17 cellular contexts compared by ENCODE assay signal in the genomic region with DNA sequence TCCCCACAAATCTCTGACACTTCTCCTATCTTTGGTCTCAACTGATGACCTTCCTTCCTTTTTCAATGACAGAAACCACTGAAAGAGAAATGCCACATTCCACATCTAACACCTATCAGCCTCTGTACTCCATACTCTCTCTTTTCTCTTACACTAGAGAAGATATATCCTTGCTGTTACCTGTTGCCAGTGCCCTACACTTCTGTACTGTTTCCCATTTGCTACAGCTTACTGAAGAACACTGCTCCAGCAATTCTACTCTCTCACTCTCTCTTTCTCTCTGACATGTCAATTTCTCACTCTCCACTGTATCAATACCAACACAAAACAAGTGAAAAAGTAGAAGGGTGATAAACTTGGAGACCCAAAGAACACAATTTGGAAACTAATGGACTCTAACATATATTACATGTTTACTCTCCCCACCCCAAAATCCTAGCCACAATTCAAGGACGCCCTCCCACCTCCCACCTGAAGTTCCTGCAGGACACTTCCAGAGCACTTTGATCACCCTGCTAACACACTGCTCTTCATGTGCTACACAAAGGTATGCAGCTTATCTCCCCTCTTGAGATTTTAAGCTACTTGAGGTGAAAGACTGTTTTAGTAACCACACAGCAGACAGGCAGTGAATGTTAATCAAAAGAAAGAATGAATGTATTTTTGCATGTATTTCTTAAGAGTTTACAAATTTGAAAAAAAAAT.
A peak's percentile ranks its signal among the peaks of the same experiment; 100 is the strongest.
DNase-seq lines count a peak whose midpoint lies in the region; ATAC-seq and TF ChIP-seq lines count a peak whose summit lies in the region.
"Had no signal": no experiment of that assay in that cellular context is flagged by ENCODE, and none has a peak within 500 bp of the region (broad histone marks: within the 10 kb centered on the region; RNA-seq: fewer than 3 reads in every experiment).

No MANE protein-coding gene starts in this region.

- no peak overlapping the region for H3K4me3 Mint-ChIP-seq in CD14-positive monocyte
- H3K4me3 Mint-ChIP-seq in Caco-2 (ENCODE audit: unreplicated experiment) = no peak overlapping the region
- no peak overlapping the region for H3K4me3 Mint-ChIP-seq in activated B cell treated with CpG ODN at 0.5 μM for 24 hours
- H3K4me3 Mint-ChIP-seq: activated CD4-positive, alpha-beta memory T cell treated with anti-CD3 and anti-CD28 coated beads for 36 hours; T-helper 1 cell treated with Interleukin-12 subunit alpha and Interleukin-12 subunit beta and Interleukin-4 antibody, amounts not matched to agents 30 μg/mL and 1 μg/mL, for 36 hours had no signal

- no peaks in the 10 kb centered on the region for H3K9me3 ChIP-seq in Caco-2
- H3K9me3 ChIP-seq in mesenchymal stem cell (ENCODE audit: control insufficient read depth, low read length) = no peaks in the 10 kb centered on the region
- no peaks in the 10 kb centered on the region for H3K9me3 ChIP-seq in Karpas-422 (ENCODE audit: low read length)
- no peaks in the 10 kb centered on the region for H3K9me3 ChIP-seq in stomach
- H3K9me3 ChIP-seq: adrenal gland, MG63, testis had no signal

- H3K27ac ChIP-seq in mesenchymal stem cell (ENCODE audit: low read length, poor library complexity, severe bottlenecking) (no peak overlapping the region), Karpas-422 (ENCODE audit: low read length) (no peak overlapping the region), stomach (no peak overlapping the region)
- H3K27ac ChIP-seq: adrenal gland, testis, WERI-Rb-1 had no signal

- H2AFZ ChIP-seq in mesenchymal stem cell (ENCODE audit: low read depth, low read length) (no peak overlapping the region), Karpas-422 (ENCODE audit: low read length) (no peak overlapping the region)

- peaks cover 0 to 8% of the 10 kb centered on the region in 2 donors for H3K36me3 Mint-ChIP-seq in CD14-positive monocyte
- peaks cover 4% of the 10 kb centered on the region for H3K36me3 Mint-ChIP-seq in Caco-2 (ENCODE audit: insufficient read depth, unreplicated experiment)
- H3K36me3 Mint-ChIP-seq in activated B cell treated with CpG ODN at 0.5 μM for 24 hours (ENCODE audit: low read depth) = no peaks in the 10 kb centered on the region
- H3K36me3 Mint-ChIP-seq: activated CD4-positive, alpha-beta memory T cell treated with anti-CD3 and anti-CD28 coated beads for 36 hours had no signal

- H3K4me2 ChIP-seq in mesenchymal stem cell (ENCODE audit: low read length, poor library complexity, severe bottlenecking) (no peak overlapping the region), Karpas-422 (ENCODE audit: low read depth, low read length, poor library complexity, severe bottlenecking) (no peak overlapping the region)

- no peaks in the 10 kb centered on the region for H3K27me3 ChIP-seq in Caco-2 (replicated peaks; ENCODE audit: control insufficient read depth, insufficient read depth, low read length)
- H3K27me3 ChIP-seq in mesenchymal stem cell (ENCODE audit: control insufficient read depth in 1 of 2, insufficient read depth in 1 of 2, low read length in 2 of 2) = no peaks in the 10 kb centered on the region
- no peaks in the 10 kb centered on the region for H3K27me3 ChIP-seq in Karpas-422 (ENCODE audit: low read length)
- H3K27me3 ChIP-seq in stomach = no peaks in the 10 kb centered on the region
- H3K27me3 ChIP-seq: adrenal gland, MG63, testis had no signal

- H4K91ac ChIP-seq in mesenchymal stem cell (ENCODE audit: low read length) = no peak overlapping the region

- no peak for TF ChIP-seq EP300 in stomach (IDR thresholded peaks at IDR 0.05)

- ATAC-seq in activated B cell treated with CpG ODN at 0.5 μM for 24 hours (ENCODE audit: low read depth) (no peak), GM21423 (IDR thresholded peaks at IDR 0.05; ENCODE audit: unreplicated experiment) (no peak)

- no peak overlapping the region for H2BK5ac ChIP-seq in mesenchymal stem cell (ENCODE audit: low read depth, low read length, poor library complexity, severe bottlenecking)

- no peak overlapping the region for H3K23ac ChIP-seq in mesenchymal stem cell (ENCODE audit: low read length in 2 of 2)

- POLR2A ChIA-PET in Caco-2 (lab: Charles Lee) (no interaction called here), activated B cell treated with CpG ODN at 0.5 μM for 24 hours (lab: Charles Lee) (interaction anchor here (0.6 kb wide), 1 partner anchor 82 kb away, joined by 4 read pairs; no protein-coding TSS in a partner anchor)

- WGBS in mesenchymal stem cell = 77% methylated on average over 1 of the region's 1 CpG
- 63 to 80% (median 69%) methylated on average over 1 of the region's 1 CpG for WGBS in stomach, 5 donors

- peaks cover 65% of the 10 kb centered on the region for H3K4me1 Mint-ChIP-seq in CD14-positive monocyte
- H3K4me1 Mint-ChIP-seq in Caco-2 (ENCODE audit: low read depth, unreplicated experiment) = peaks cover 30% of the 10 kb centered on the region
- H3K4me1 Mint-ChIP-seq in activated B cell treated with CpG ODN at 0.5 μM for 24 hours = peaks cover 73% of the 10 kb centered on the region

- no peak overlapping the region for H3K4ac ChIP-seq in mesenchymal stem cell (ENCODE audit: low read depth in 1 of 2, low read length in 2 of 2)

- no peak overlapping the region for H3K18ac ChIP-seq in mesenchymal stem cell (ENCODE audit: low read depth in 1 of 2, low read length in 2 of 2)

- peak overlapping the region; percentile 2 to 66 (median 24) for H3K27ac Mint-ChIP-seq in CD14-positive monocyte
- H3K27ac Mint-ChIP-seq in Caco-2 (ENCODE audit: unreplicated experiment) = peak overlapping the region; percentile 8
- H3K27ac Mint-ChIP-seq in activated B cell treated with CpG ODN at 0.5 μM for 24 hours = peak overlapping the region; percentile 5
- H3K27ac Mint-ChIP-seq: activated CD4-positive, alpha-beta memory T cell treated with anti-CD3 and anti-CD28 coated beads for 36 hours; T-helper 1 cell treated with Interleukin-12 subunit alpha and Interleukin-12 subunit beta and Interleukin-4 antibody, amounts not matched to agents 30 μg/mL and 1 μg/mL, for 36 hours had no signal

- H3K9ac ChIP-seq in mesenchymal stem cell (ENCODE audit: low read length) = no peak overlapping the region
- no peak overlapping the region for H3K9ac ChIP-seq in Karpas-422 (ENCODE audit: low read length)

- H3K9me2 ChIP-seq in Karpas-422 (replicated peaks; ENCODE audit: insufficient read depth, low read length) = no peaks in the 10 kb centered on the region

- no peak for TF ChIP-seq POLR2A in stomach (IDR thresholded peaks at IDR 0.05)

- H3K4me1 ChIP-seq in Caco-2 = peaks cover 55% of the 10 kb centered on the region
- H3K4me1 ChIP-seq in mesenchymal stem cell (ENCODE audit: control insufficient read depth, insufficient read depth, low read depth, low read length) = peaks cover 5% of the 10 kb centered on the region
- no peaks in the 10 kb centered on the region for H3K4me1 ChIP-seq in Karpas-422 (ENCODE audit: low read length)
- H3K4me1 ChIP-seq in stomach = peaks cover 13 to 71% (median 45%) of the 10 kb centered on the region in 4 donors

- H2BK15ac ChIP-seq in mesenchymal stem cell (ENCODE audit: low read depth, poor library complexity, severe bottlenecking) = no peak overlapping the region

- H4K20me1 ChIP-seq in Karpas-422 (ENCODE audit: insufficient read depth, low read depth, low read length) = peaks cover 70% of the 10 kb centered on the region

- no peak overlapping the region for H2BK120ac ChIP-seq in mesenchymal stem cell (ENCODE audit: low read depth, low read length)

- no peak for DNase-seq in CD14-positive monocyte (ENCODE audit: low spot score)
- no peak for DNase-seq in Caco-2
- DNase-seq in activated B cell treated with CpG ODN at 0.5 μM for 24 hours = no peak
- no peak for DNase-seq in mesenchymal stem cell
- DNase-seq in Karpas-422 = no peak
- no peak for DNase-seq in stomach
- DNase-seq: activated CD4-positive, alpha-beta memory T cell treated with anti-CD3 and anti-CD28 coated beads for 36 hours; activated effector memory CD4-positive, alpha-beta T cell treated with Interleukin-2 at 50 U/mL for 16 hours; adrenal gland; MG63; NCI-H1417 treated with DMSO at 0.1 percent for 48 hours; NCI-H2107; NCI-H510A; testis; WERI-Rb-1 had no signal

- H3K9me3 Mint-ChIP-seq in CD14-positive monocyte (no peaks in the 10 kb centered on the region), Caco-2 (ENCODE audit: unreplicated experiment) (no peaks in the 10 kb centered on the region), activated B cell treated with CpG ODN at 0.5 μM for 24 hours (no peaks in the 10 kb centered on the region)
- H3K9me3 Mint-ChIP-seq: activated CD4-positive, alpha-beta memory T cell treated with anti-CD3 and anti-CD28 coated beads for 36 hours; T-helper 1 cell treated with Interleukin-12 subunit alpha and Interleukin-12 subunit beta and Interleukin-4 antibody, amounts not matched to agents 30 μg/mL and 1 μg/mL, for 36 hours had no signal

- no peak for TF ChIP-seq CTCF in CD14-positive monocyte (IDR thresholded peaks at IDR 0.05)
- TF ChIP-seq CTCF in Caco-2 (IDR thresholded peaks at IDR 0.05; ENCODE audit: insufficient read depth in 1 of 2, low read depth in 1 of 2, low read length in 1 of 2, severe bottlenecking in 1 of 2, unreplicated experiment in 1 of 2) = no peak
- TF ChIP-seq CTCF in activated B cell treated with CpG ODN at 0.5 μM for 24 hours (IDR thresholded peaks at IDR 0.05) = no peak
- no peak for TF ChIP-seq CTCF in stomach (IDR thresholded peaks at IDR 0.05)

- intact Hi-C loops in CD14-positive monocyte (cut with micrococcal nuclease) = no loop called here
- intact Hi-C loops in Caco-2 (cut with micrococcal nuclease; ENCODE audit: unreplicated experiment) = no loop called here
- intact Hi-C loops in activated B cell treated with CpG ODN at 0.5 μM for 24 hours (cut with micrococcal nuclease) = no loop called here
- intact Hi-C loops in stomach (cut with DNase I; ENCODE audit: low total_unique reads) = no loop called here

- peaks cover 8% of the 10 kb centered on the region for H3K79me1 ChIP-seq in mesenchymal stem cell (replicated peaks; ENCODE audit: low read length, poor library complexity, severe bottlenecking)

- no peak overlapping the region for H2AK5ac ChIP-seq in mesenchymal stem cell (ENCODE audit: low read length, severe bottlenecking)

- no peaks in the 10 kb centered on the region for H3K79me2 ChIP-seq in Karpas-422 (ENCODE audit: low read length)

- CTCF ChIA-PET in Caco-2 (lab: Charles Lee) = no interaction called here
- CTCF ChIA-PET in activated B cell treated with CpG ODN at 0.5 μM for 24 hours (lab: Charles Lee) = interaction anchor here (1.3 kb wide), 1 partner anchor 526 kb away, joined by 3 read pairs; no protein-coding TSS in a partner anchor

- BruUV-seq in Caco-2 (replicated peaks; lab: Mats Ljungman, UMichigan) = no TSS peak

- peak overlapping the region; percentile 15 for H4K8ac ChIP-seq in mesenchymal stem cell (ENCODE audit: low read length)

- H3K4me3 ChIP-seq in Caco-2 (ENCODE audit: low read depth, low read length) = no peak overlapping the region
- no peak overlapping the region for H3K4me3 ChIP-seq in mesenchymal stem cell (ENCODE audit: insufficient read depth in 1 of 2, low read depth in 1 of 2, low read length in 2 of 2)
- no peak overlapping the region for H3K4me3 ChIP-seq in Karpas-422 (ENCODE audit: low read length)
- H3K4me3 ChIP-seq in stomach = no peak overlapping the region
- H3K4me3 ChIP-seq: adrenal gland, MG63, testis had no signal

- H2BK12ac ChIP-seq in mesenchymal stem cell (ENCODE audit: low read length in 2 of 2) = no peak overlapping the region

- H3K36me3 ChIP-seq in Caco-2 (ENCODE audit: control insufficient read depth, insufficient read depth, low read length) (no peaks in the 10 kb centered on the region), mesenchymal stem cell (ENCODE audit: control insufficient read depth in 1 of 2, insufficient read depth in 2 of 2, low read depth in 1 of 2, low read length in 2 of 2) (no peaks in the 10 kb centered on the region), Karpas-422 (ENCODE audit: insufficient read depth, low read length) (no peaks in the 10 kb centered on the region), stomach (no peaks in the 10 kb centered on the region)
- H3K36me3 ChIP-seq: adrenal gland, MG63, WERI-Rb-1 had no signal

- no peak overlapping the region for H3K14ac ChIP-seq in mesenchymal stem cell (ENCODE audit: low read length in 2 of 2)

- H3K27me3 Mint-ChIP-seq in CD14-positive monocyte (ENCODE audit: low read depth in 3 of 3) = peaks cover 0 to 2% (median 0%) of the 10 kb centered on the region in 3 donors
- H3K27me3 Mint-ChIP-seq in Caco-2 (ENCODE audit: insufficient read depth, unreplicated experiment) = no peaks in the 10 kb centered on the region
- no peaks in the 10 kb centered on the region for H3K27me3 Mint-ChIP-seq in activated B cell treated with CpG ODN at 0.5 μM for 24 hours
- H3K27me3 Mint-ChIP-seq: activated CD4-positive, alpha-beta memory T cell treated with anti-CD3 and anti-CD28 coated beads for 36 hours had no signal
